Comparison of ENCODE assay signal across 20 cellular contexts in genomic region chr17:9231449-9232154, GRCh38.
"Had no signal": no experiment of that assay in that cellular context is flagged by ENCODE, and none has a peak within 500 bp of the region (broad histone marks: within the 10 kb centered on the region; RNA-seq: fewer than 3 reads in every experiment).

No MANE protein-coding gene starts in this region.

- H3K9ac ChIP-seq: neural progenitor cell, parathyroid adenoma had no signal

- ATAC-seq: heart left ventricle, left lung, lower lobe of right lung, natural killer cell, sciatic nerve had no signal

- H3K27me3 ChIP-seq: breast epithelium, heart left ventricle, thyroid gland had no signal

- H3K4me1 ChIP-seq: breast epithelium, left lung, lower lobe of right lung, neural progenitor cell, parathyroid adenoma, prostate gland, thyroid gland, upper lobe of left lung had no signal

- H3K4me3 ChIP-seq: breast epithelium, dorsolateral prefrontal cortex, heart left ventricle, left lung, lower lobe of right lung, neural progenitor cell, prostate gland, thyroid gland, upper lobe of left lung had no signal

- H3K79me2 ChIP-seq: parathyroid adenoma had no signal

- H3K9me3 ChIP-seq: breast epithelium, heart left ventricle, left lung, lower lobe of right lung, prostate gland, thyroid gland, upper lobe of left lung had no signal

- DNase-seq: central memory CD4-positive, alpha-beta T cell; cortex of kidney; dorsolateral prefrontal cortex; effector CD8-positive, alpha-beta T cell; hypothalamus; islet precursor cell; natural killer cell; occipital lobe; stimulated activated CD4-positive, alpha-beta T cell treated with anti-CD3 and anti-CD28 coated beads, Interleukin-2, amount 100 ng/mL, for 24 hours; stimulated activated naive CD4-positive, alpha-beta T cell; thyroid gland had no signal

- H2AFZ ChIP-seq: neural progenitor cell, parathyroid adenoma had no signal

- H3K27ac ChIP-seq: breast epithelium, dorsolateral prefrontal cortex, heart left ventricle, left lung, lower lobe of right lung, neural progenitor cell, parathyroid adenoma, prostate gland, thyroid gland, upper lobe of left lung had no signal

- H3K4me2 ChIP-seq: neural progenitor cell had no signal

- H3K36me3 ChIP-seq: breast epithelium, heart left ventricle, left lung, lower lobe of right lung, neural progenitor cell, prostate gland, thyroid gland, upper lobe of left lung had no signal
